In genomic region chr3:69008980-69009379, GRCh38 we compare ENCODE assay signal across 1 cellular context.
TF ChIP-seq lines count a peak whose summit lies in the region.

No MANE protein-coding gene starts in this region.

TF ChIP-seq in GM12878, 131 proteins besides CTCF, POLR2A, EP300 and RAD21 (continues in another document):
- TF ChIP-seq GATAD2B (conservative IDR thresholded peaks at IDR 0.05; ENCODE audit: low read depth) (0 out of 2 replicates have a peak, but pooled peaks have one; percentile 44), HDAC2 (IDR thresholded peaks at IDR 0.05) (no peak), STAT3 (IDR thresholded peaks at IDR 0.05; ENCODE audit: low read depth, low read length) (no peak), EZH2 (IDR thresholded peaks at IDR 0.05; ENCODE audit: borderline replicate concordance, control insufficient read depth, low read depth, low read length) (no peak), CREM (IDR thresholded peaks at IDR 0.05; ENCODE audit: low read depth) (no peak), POLR2AphosphoS5 (IDR thresholded peaks at IDR 0.05; ENCODE audit: low read length) (no peak), KDM1A (IDR thresholded peaks at IDR 0.05; ENCODE audit: borderline replicate concordance) (no peak), ZBTB4 (CRISPR knock-in tag; IDR thresholded peaks at IDR 0.05) (no peak), SKIL (IDR thresholded peaks at IDR 0.05; ENCODE audit: low read depth, poor library complexity, severe bottlenecking) (peak; percentile 48), CHD1 (IDR thresholded peaks at IDR 0.05; ENCODE audit: low read depth, low read length) (no peak), PKNOX1 (IDR thresholded peaks at IDR 0.05) (no peak), SPI1 (IDR thresholded peaks at IDR 0.05; ENCODE audit: borderline replicate concordance, insufficient read depth, low read depth, low read length) (no peak), ZNF592 (IDR thresholded peaks at IDR 0.05) (no peak), SREBF2 (IDR thresholded peaks at IDR 0.05; ENCODE audit: low read length) (no peak), DPF2 (IDR thresholded peaks at IDR 0.05) (peak; percentile 87; the same call in 1 of the 2 replicates), GABPA (IDR thresholded peaks at IDR 0.05; ENCODE audit: low read depth) (no peak), PRDM15 (CRISPR knock-in tag; IDR thresholded peaks at IDR 0.05) (no peak), NR2F1 (conservative IDR thresholded peaks at IDR 0.05) (no peak; the same call in 1 of the 2 replicates), ATF3 (IDR thresholded peaks at IDR 0.05; ENCODE audit: borderline replicate concordance, extremely low read depth, low read depth, low read length) (no peak), RAD51 (IDR thresholded peaks at IDR 0.05) (peak; percentile 51; the same call in 1 of the 2 replicates), BMI1 (IDR thresholded peaks at IDR 0.05; ENCODE audit: borderline replicate concordance) (peak; percentile 60; the same call in 1 of the 2 replicates), BHLHE40 (IDR thresholded peaks at IDR 0.05; ENCODE audit: borderline replicate concordance in 1 of 2, low read depth in 2 of 2, low read length in 1 of 2) (peak; percentile 88 to 92), MEF2B (IDR thresholded peaks at IDR 0.05; ENCODE audit: partially characterized antibody, poor library complexity, severe bottlenecking) (peak; percentile 53), MLLT1 (IDR thresholded peaks at IDR 0.05) (no peak), FOS (IDR thresholded peaks at IDR 0.05; ENCODE audit: borderline replicate concordance, extremely low read depth, insufficient read length) (no peak), IKZF2 (IDR thresholded peaks at IDR 0.05) (peak; percentile 93 to 95), NRF1 (conservative IDR thresholded peaks at IDR 0.05; ENCODE audit: low read depth, low read length) (no peak), ATF7 (IDR thresholded peaks at IDR 0.05; ENCODE audit: low read depth) (0 out of 2 replicates have a peak, but pooled peaks have one; percentile 50), ZNF24 (IDR thresholded peaks at IDR 0.05) (no peak), CBX5 (IDR thresholded peaks at IDR 0.05; ENCODE audit: low read depth) (no peak)
- TF ChIP-seq, protein P1, sequence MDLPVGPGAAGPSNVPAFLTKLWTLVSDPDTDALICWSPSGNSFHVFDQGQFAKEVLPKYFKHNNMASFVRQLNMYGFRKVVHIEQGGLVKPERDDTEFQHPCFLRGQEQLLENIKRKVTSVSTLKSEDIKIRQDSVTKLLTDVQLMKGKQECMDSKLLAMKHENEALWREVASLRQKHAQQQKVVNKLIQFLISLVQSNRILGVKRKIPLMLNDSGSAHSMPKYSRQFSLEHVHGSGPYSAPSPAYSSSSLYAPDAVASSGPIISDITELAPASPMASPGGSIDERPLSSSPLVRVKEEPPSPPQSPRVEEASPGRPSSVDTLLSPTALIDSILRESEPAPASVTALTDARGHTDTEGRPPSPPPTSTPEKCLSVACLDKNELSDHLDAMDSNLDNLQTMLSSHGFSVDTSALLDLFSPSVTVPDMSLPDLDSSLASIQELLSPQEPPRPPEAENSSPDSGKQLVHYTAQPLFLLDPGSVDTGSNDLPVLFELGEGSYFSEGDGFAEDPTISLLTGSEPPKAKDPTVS (IDR thresholded peaks at IDR 0.05; ENCODE audit: low read depth, low read length): no peak
- TF ChIP-seq, protein P2, sequence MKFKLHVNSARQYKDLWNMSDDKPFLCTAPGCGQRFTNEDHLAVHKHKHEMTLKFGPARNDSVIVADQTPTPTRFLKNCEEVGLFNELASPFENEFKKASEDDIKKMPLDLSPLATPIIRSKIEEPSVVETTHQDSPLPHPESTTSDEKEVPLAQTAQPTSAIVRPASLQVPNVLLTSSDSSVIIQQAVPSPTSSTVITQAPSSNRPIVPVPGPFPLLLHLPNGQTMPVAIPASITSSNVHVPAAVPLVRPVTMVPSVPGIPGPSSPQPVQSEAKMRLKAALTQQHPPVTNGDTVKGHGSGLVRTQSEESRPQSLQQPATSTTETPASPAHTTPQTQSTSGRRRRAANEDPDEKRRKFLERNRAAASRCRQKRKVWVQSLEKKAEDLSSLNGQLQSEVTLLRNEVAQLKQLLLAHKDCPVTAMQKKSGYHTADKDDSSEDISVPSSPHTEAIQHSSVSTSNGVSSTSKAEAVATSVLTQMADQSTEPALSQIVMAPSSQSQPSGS (IDR thresholded peaks at IDR 0.05; ENCODE audit: low read length): no peak
- TF ChIP-seq, protein P3, sequence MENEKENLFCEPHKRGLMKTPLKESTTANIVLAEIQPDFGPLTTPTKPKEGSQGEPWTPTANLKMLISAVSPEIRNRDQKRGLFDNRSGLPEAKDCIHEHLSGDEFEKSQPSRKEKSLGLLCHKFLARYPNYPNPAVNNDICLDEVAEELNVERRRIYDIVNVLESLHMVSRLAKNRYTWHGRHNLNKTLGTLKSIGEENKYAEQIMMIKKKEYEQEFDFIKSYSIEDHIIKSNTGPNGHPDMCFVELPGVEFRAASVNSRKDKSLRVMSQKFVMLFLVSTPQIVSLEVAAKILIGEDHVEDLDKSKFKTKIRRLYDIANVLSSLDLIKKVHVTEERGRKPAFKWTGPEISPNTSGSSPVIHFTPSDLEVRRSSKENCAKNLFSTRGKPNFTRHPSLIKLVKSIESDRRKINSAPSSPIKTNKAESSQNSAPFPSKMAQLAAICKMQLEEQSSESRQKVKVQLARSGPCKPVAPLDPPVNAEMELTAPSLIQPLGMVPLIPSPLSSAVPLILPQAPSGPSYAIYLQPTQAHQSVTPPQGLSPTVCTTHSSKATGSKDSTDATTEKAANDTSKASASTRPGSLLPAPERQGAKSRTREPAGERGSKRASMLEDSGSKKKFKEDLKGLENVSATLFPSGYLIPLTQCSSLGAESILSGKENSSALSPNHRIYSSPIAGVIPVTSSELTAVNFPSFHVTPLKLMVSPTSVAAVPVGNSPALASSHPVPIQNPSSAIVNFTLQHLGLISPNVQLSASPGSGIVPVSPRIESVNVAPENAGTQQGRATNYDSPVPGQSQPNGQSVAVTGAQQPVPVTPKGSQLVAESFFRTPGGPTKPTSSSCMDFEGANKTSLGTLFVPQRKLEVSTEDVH (IDR thresholded peaks at IDR 0.05; ENCODE audit: low read depth, partially characterized antibody): peak; percentile 18
